In genomic region chr1:162502928-162503327, GRCh38 we compare ENCODE assay signal across 23 cellular contexts. TPM values are rescaled to one million over a fixed set of nuclear protein-coding genes. Genes with fewer than 3 reads are reported as not detected.
A peak's percentile ranks its signal among the peaks of the same experiment; 100 is the strongest.
DNase-seq lines count a peak whose midpoint lies in the region; ATAC-seq and TF ChIP-seq lines count a peak whose summit lies in the region.
"Had no signal": no experiment of that assay in that cellular context is flagged by ENCODE, and none has a peak within 500 bp of the region (broad histone marks: within the 10 kb centered on the region; RNA-seq: fewer than 3 reads in every experiment).

No MANE protein-coding gene starts in this region.

- peak overlapping the region; percentile 59 to 72; a peak in 3 of 4 replicates for H4K8ac ChIP-seq in IMR-90 (ENCODE audit: low read depth in 2 of 2, low read length in 2 of 2)

- 0 out of 2 replicates have a peak overlapping the region, but pooled peaks have one; percentile 28 for H4K91ac ChIP-seq in IMR-90 (ENCODE audit: insufficient read depth, low read depth, low read length)

- H2BK120ac ChIP-seq in IMR-90 (ENCODE audit: low read depth, low read length) = 0 out of 2 replicates have a peak overlapping the region, but pooled peaks have one; percentile 23

- H3K4me1 Mint-ChIP-seq in activated CD8-positive, alpha-beta T cell treated with anti-CD3 and anti-CD28 coated beads, Interleukin-2, amount 10 ng/mL, durations not matched to agents 7 days and 5 days (ENCODE audit: low read depth) = peaks cover 27% of the 10 kb centered on the region

- no peak overlapping the region for H4K5ac ChIP-seq in IMR-90 (ENCODE audit: low read depth, low read length)

- H3K27ac Mint-ChIP-seq in activated CD8-positive, alpha-beta T cell treated with anti-CD3 and anti-CD28 coated beads, Interleukin-2, amount 10 ng/mL, durations not matched to agents 7 days and 5 days = no peak overlapping the region
- H3K27ac Mint-ChIP-seq: activated naive CD4-positive, alpha-beta T cell treated with anti-CD3 and anti-CD28 coated beads for 36 hours; stimulated activated naive B cell treated with anti-CD40 and anti-IgM and Interleukin-4, amounts not matched to agents 10 μg/mL and 1 μg/mL and 100 μg/mL, for 72 hours; T-helper 2 cell treated with Interferon-gamma antibody and Interleukin-4, amounts not matched to agents 5 μg/mL and 100 μg/mL, for 36 hours had no signal

- in situ Hi-C loops in IMR-90 (cut with MboI; ENCODE audit: low sequenced_read_pairs) (no loop called here), astrocyte of the cerebellum (cut with HindIII; ENCODE audit: low sequenced_read_pairs) (no loop called here)

- 0 out of 3 replicates have a peak overlapping the region, but pooled peaks have one; percentile 34 for H2BK15ac ChIP-seq in IMR-90 (ENCODE audit: low read depth, low read length)

- CTCF ChIA-PET in IMR-90 (lab: Yijun Ruan, JAX) = interaction anchor here (0.5 to 1.2 kb wide), 2 partner anchors 17 to 30 kb away, joined by 3 read pairs; no protein-coding TSS in a partner anchor
- CTCF ChIA-PET in activated CD8-positive, alpha-beta T cell treated with anti-CD3 and anti-CD28 coated beads, Interleukin-2, amount 10 ng/mL, durations not matched to agents 7 days and 5 days (lab: Charles Lee) = no interaction called here

- H2BK5ac ChIP-seq in IMR-90 (ENCODE audit: low read depth, low read length, poor library complexity, severe bottlenecking) = peak overlapping the region; percentile 96

- H3K9ac ChIP-seq in IMR-90 (ENCODE audit: low read depth, low read length) (no peak overlapping the region), MM.1S (ENCODE audit: low read length) (no peak overlapping the region)

- H2AK5ac ChIP-seq in IMR-90 (ENCODE audit: low read depth, low read length) = peak overlapping the region; percentile 69; the same call in 1 of the 2 replicates

- H3K4me3 ChIP-seq in IMR-90 (ENCODE audit: insufficient read depth, low read depth, low read length) = no peak overlapping the region
- no peak overlapping the region for H3K4me3 ChIP-seq in astrocyte of the cerebellum (ENCODE audit: low read depth, low read length)
- no peak overlapping the region for H3K4me3 ChIP-seq in MM.1S (ENCODE audit: low read length)
- no peak overlapping the region for H3K4me3 ChIP-seq in suprapubic skin
- H3K4me3 ChIP-seq: heart right ventricle, K562, left ventricle myocardium inferior, thoracic aorta had no signal

- peaks cover 12% of the 10 kb centered on the region for H3K4me1 ChIP-seq in IMR-90 (ENCODE audit: control insufficient read depth, insufficient read depth, low read length)
- peaks cover 13% of the 10 kb centered on the region for H3K4me1 ChIP-seq in MM.1S (ENCODE audit: low read length)
- H3K4me1 ChIP-seq in suprapubic skin = peaks cover 15% of the 10 kb centered on the region

- dilution Hi-C loops in IMR-90 (cut with HindIII; ENCODE audit: low sequenced_read_pairs, unreplicated experiment) = no loop called here

- no peaks in the 10 kb centered on the region for H3K9me2 ChIP-seq in MM.1S (replicated peaks; ENCODE audit: insufficient read depth, low read length)

- peaks cover 8% of the 10 kb centered on the region; the same call in 1 of the 2 replicates for H4K20me1 ChIP-seq in IMR-90 (ENCODE audit: insufficient read depth, low read length)
- no peaks in the 10 kb centered on the region for H4K20me1 ChIP-seq in MM.1S (ENCODE audit: insufficient read depth, low read length)

- H3K27me3 ChIP-seq in IMR-90 (ENCODE audit: control insufficient read depth, insufficient read depth, low read length) (no peaks in the 10 kb centered on the region), MM.1S (replicated peaks; ENCODE audit: insufficient read depth, low read length) (no peaks in the 10 kb centered on the region), suprapubic skin (no peaks in the 10 kb centered on the region)
- H3K27me3 ChIP-seq: heart right ventricle had no signal

- intact Hi-C loops in IMR-90 (cut with micrococcal nuclease) = no loop called here

- H3K36me3 Mint-ChIP-seq in activated CD8-positive, alpha-beta T cell treated with anti-CD3 and anti-CD28 coated beads, Interleukin-2, amount 10 ng/mL, durations not matched to agents 7 days and 5 days (ENCODE audit: low read depth) = peaks cover 42% of the 10 kb centered on the region

- H3K56ac ChIP-seq in IMR-90 (ENCODE audit: extremely low read depth, insufficient read depth, low read length) = peak overlapping the region; percentile 35; the same call in 1 of the 2 replicates

- POLR2A ChIA-PET in IMR-90 (lab: Charles Lee; ENCODE audit: unreplicated experiment) = interaction anchor here (0.5 kb wide), 1 partner anchor 474 kb away, joined by 3 read pairs; no protein-coding TSS in a partner anchor
- POLR2A ChIA-PET in activated CD8-positive, alpha-beta T cell treated with anti-CD3 and anti-CD28 coated beads, Interleukin-2, amount 10 ng/mL, durations not matched to agents 7 days and 5 days (lab: Charles Lee) = no interaction called here

- peak overlapping the region; percentile 65 for H3K27ac ChIP-seq in IMR-90 (ENCODE audit: insufficient read depth, low read length)
- H3K27ac ChIP-seq in MM.1S (ENCODE audit: low read length) = no peak overlapping the region
- no peak overlapping the region for H3K27ac ChIP-seq in suprapubic skin
- H3K27ac ChIP-seq: heart right ventricle, left ventricle myocardium inferior, thoracic aorta had no signal

- H3K4ac ChIP-seq in IMR-90 (ENCODE audit: low read depth, low read length) = peak overlapping the region; percentile 73

- TF ChIP-seq CTCF in IMR-90 (conservative IDR thresholded peaks at IDR 0.05; ENCODE audit: low read depth, low read length) (no peak), astrocyte of the cerebellum (IDR thresholded peaks at IDR 0.05; ENCODE audit: low read depth, low read length, missing control alignments) (no peak), MM.1S (IDR thresholded peaks at IDR 0.05; ENCODE audit: low read length) (no peak), suprapubic skin (IDR thresholded peaks at IDR 0.05) (no peak)

- H2BK20ac ChIP-seq in IMR-90 (ENCODE audit: low read depth, low read length) = 0 out of 2 replicates have a peak overlapping the region, but pooled peaks have one; percentile 12

- TF ChIP-seq RAD21 in IMR-90 (IDR thresholded peaks at IDR 0.05; ENCODE audit: low read length) = no peak

- no peak overlapping the region for H3K14ac ChIP-seq in IMR-90 (replicated peaks; ENCODE audit: low read depth, low read length)

- no peak overlapping the region for H2AFZ ChIP-seq in IMR-90 (replicated peaks; ENCODE audit: low read length, poor library complexity)
- H2AFZ ChIP-seq in MM.1S (ENCODE audit: low read length) = no peak overlapping the region

- TF ChIP-seq POLR2A in IMR-90 (IDR thresholded peaks at IDR 0.05; ENCODE audit: low read depth, low read length) = no peak
- no peak for TF ChIP-seq POLR2A in suprapubic skin (IDR thresholded peaks at IDR 0.05)

- no CpG with 5 or more reads among the region's 5 CpGs for WGBS in IMR-90 (ENCODE audit: extremely low coverage in 2 of 2, insufficient read length in 1 of 2), 2 experiments
- 96% methylated on average over 5 of the region's 5 CpGs for WGBS in suprapubic skin

- no peak overlapping the region for H3K23ac ChIP-seq in IMR-90 (ENCODE audit: low read depth, low read length)

- H3K9me3 ChIP-seq in IMR-90 (ENCODE audit: control insufficient read depth, insufficient read depth, low read length) (no peaks in the 10 kb centered on the region), MM.1S (replicated peaks; ENCODE audit: insufficient read depth, low read length) (no peaks in the 10 kb centered on the region), suprapubic skin (no peaks in the 10 kb centered on the region)
- H3K9me3 ChIP-seq: heart right ventricle, left ventricle myocardium inferior, thoracic aorta had no signal

- no peaks in the 10 kb centered on the region for H3K9me3 Mint-ChIP-seq in activated CD8-positive, alpha-beta T cell treated with anti-CD3 and anti-CD28 coated beads, Interleukin-2, amount 10 ng/mL, durations not matched to agents 7 days and 5 days (ENCODE audit: insufficient read depth)
- H3K9me3 Mint-ChIP-seq: activated naive CD4-positive, alpha-beta T cell treated with anti-CD3 and anti-CD28 coated beads for 36 hours; activated T-cell treated with anti-CD3 and anti-CD28 coated beads, Interleukin-2, amount 50 U/mL, for 24 hours; stimulated activated naive B cell treated with anti-CD40 and anti-IgM and Interleukin-4, amounts not matched to agents 10 μg/mL and 1 μg/mL and 100 μg/mL, for 72 hours; T-helper 2 cell treated with Interferon-gamma antibody and Interleukin-4, amounts not matched to agents 5 μg/mL and 100 μg/mL, for 36 hours had no signal

- H3K79me1 ChIP-seq in IMR-90 (ENCODE audit: low read depth in 1 of 2, low read length in 2 of 2) = peaks cover 9 to 42% of the 10 kb centered on the region in 2 experiments

- H3K18ac ChIP-seq in IMR-90 (ENCODE audit: low read depth, low read length) = no peak overlapping the region

- peaks cover 72% of the 10 kb centered on the region for H3K79me2 ChIP-seq in MM.1S (ENCODE audit: low read length)

- H3K4me2 ChIP-seq in IMR-90 (ENCODE audit: low read depth, low read length) (no peak overlapping the region; the same call in none of the 2 replicates), MM.1S (ENCODE audit: low read depth, low read length) (no peak overlapping the region)

- no TSS peak for BruUV-seq in IMR-90 (replicated peaks; lab: Mats Ljungman, UMichigan)

- H3K9me1 ChIP-seq in IMR-90 (ENCODE audit: insufficient read depth, low read length) = 0 out of 2 replicates have a peak, but pooled peaks cover 3% of the 10 kb centered on the region

- H3K4me3 Mint-ChIP-seq in activated CD8-positive, alpha-beta T cell treated with anti-CD3 and anti-CD28 coated beads, Interleukin-2, amount 10 ng/mL, durations not matched to agents 7 days and 5 days = no peak overlapping the region
- H3K4me3 Mint-ChIP-seq: activated naive CD4-positive, alpha-beta T cell treated with anti-CD3 and anti-CD28 coated beads for 36 hours; activated T-cell treated with anti-CD3 and anti-CD28 coated beads, Interleukin-2, amount 50 U/mL, for 24 hours; stimulated activated naive B cell treated with anti-CD40 and anti-IgM and Interleukin-4, amounts not matched to agents 10 μg/mL and 1 μg/mL and 100 μg/mL, for 72 hours; T-helper 2 cell treated with Interferon-gamma antibody and Interleukin-4, amounts not matched to agents 5 μg/mL and 100 μg/mL, for 36 hours had no signal

- ATAC-seq in IMR-90 (ENCODE audit: low read depth) = peak; percentile 77
- ATAC-seq in activated CD8-positive, alpha-beta T cell treated with anti-CD3 and anti-CD28 coated beads, Interleukin-2, amount 10 ng/mL, durations not matched to agents 7 days and 5 days = no peak
- ATAC-seq: activated CD4-positive, CD25-positive, alpha-beta regulatory T cell treated with anti-CD3 and anti-CD28 coated beads, Interleukin-2, amount 50 U/mL, for 24 hours; heart right ventricle; K562; stimulated activated naive B cell treated with anti-CD40 and anti-IgM and Interleukin-4, amounts not matched to agents 10 μg/mL and 1 μg/mL and 100 μg/mL, for 72 hours had no signal

- TF ChIP-seq EP300 in suprapubic skin (IDR thresholded peaks at IDR 0.05) = no peak

- DNase-seq in AG08396 (ENCODE audit: low spot score) = peak; percentile 42
- peak; percentile 88 for DNase-seq in IMR-90
- DNase-seq in astrocyte of the cerebellum (ENCODE audit: low read depth) = peak; percentile 19
- DNase-seq in hepatic stellate cell (ENCODE audit: low spot score) = peak; percentile 22
- no peak for DNase-seq in MM.1S
- no peak for DNase-seq in suprapubic skin (ENCODE audit: low spot score in 2 of 2)
- DNase-seq in activated CD8-positive, alpha-beta T cell treated with anti-CD3 and anti-CD28 coated beads, Interleukin-2, amount 10 ng/mL, durations not matched to agents 7 days and 5 days = no peak
- no peak for DNase-seq in COLO829 (ENCODE audit: low spot score)
- DNase-seq: activated naive CD4-positive, alpha-beta T cell treated with anti-CD3 and anti-CD28 coated beads for 36 hours; activated T-cell treated with anti-CD3 and anti-CD28 coated beads, Interleukin-2, amount 50 U/mL, for 24 hours; aorta; cerebellar nuclear complex; effector memory CD4-positive, alpha-beta T cell; heart right ventricle; left ventricle myocardium inferior; NCI-H187 treated with DMSO at 0.1 percent for 48 hours; NCI-H226; stimulated activated CD4-positive, alpha-beta T cell treated with anti-CD3 and anti-CD28 coated beads, Interleukin-1b, Interleukin-23, amount 100 ng/mL, for 48 hours; stimulated activated naive B cell treated with anti-CD40 and anti-IgM and Interleukin-4, amounts not matched to agents 10 μg/mL and 1 μg/mL and 100 μg/mL, for 72 hours had no signal

- no peaks in the 10 kb centered on the region for H3K27me3 Mint-ChIP-seq in activated CD8-positive, alpha-beta T cell treated with anti-CD3 and anti-CD28 coated beads, Interleukin-2, amount 10 ng/mL, durations not matched to agents 7 days and 5 days (ENCODE audit: low read depth)
- H3K27me3 Mint-ChIP-seq: activated T-cell treated with anti-CD3 and anti-CD28 coated beads, Interleukin-2, amount 50 U/mL, for 24 hours; stimulated activated naive B cell treated with anti-CD40 and anti-IgM and Interleukin-4, amounts not matched to agents 10 μg/mL and 1 μg/mL and 100 μg/mL, for 72 hours had no signal

- H3K36me3 ChIP-seq in IMR-90 (ENCODE audit: control insufficient read depth, insufficient read depth, low read length) (peaks cover 11% of the 10 kb centered on the region), MM.1S (replicated peaks; ENCODE audit: insufficient read depth, low read length) (peaks cover 37% of the 10 kb centered on the region), suprapubic skin (peaks cover 62% of the 10 kb centered on the region)

- peaks cover 5% of the 10 kb centered on the region; the same call in 1 of the 2 replicates for H3F3A ChIP-seq in MM.1S (ENCODE audit: insufficient read depth, low read length)

- peak overlapping the region; percentile 71 for H2AK9ac ChIP-seq in IMR-90 (replicated peaks; ENCODE audit: low read depth, low read length, poor library complexity)

RNA-seq across cellular contexts. Expression of gene UHMK1, which starts 5.3 kb away (rescaled TPM):
- total RNA-seq in IMR-90 (2012; rRNA removed) (57.9 and 124 TPM in 2 replicates), suprapubic skin (10 to 100 TPM; 23.6 to 39.0 (median 31.9) TPM)
- 10.2 and 15.6 TPM in 2 replicates for polyA plus RNA-seq in IMR-90 (2012; rRNA removed)
- 1.9 and 3.0 TPM in 2 replicates for polyA plus RNA-seq in IMR-90 (2012; cell fraction: cytosol; rRNA removed)
- 1.6 and 9.1 TPM in 2 replicates for polyA plus RNA-seq in IMR-90 (2012; cell fraction: nucleus; rRNA removed; ENCODE audit: low replicate concordance)
- 10 to 100 TPM; 53.1 to 57.0 TPM for total RNA-seq in activated CD8-positive, alpha-beta T cell treated with anti-CD3 and anti-CD28 coated beads, Interleukin-2, amount 10 ng/mL, durations not matched to agents 7 days and 5 days

RNA-seq across cellular contexts. Expression of gene UAP1, which starts 58.6 kb away (rescaled TPM):
- total RNA-seq in IMR-90 (2012; rRNA removed) (196 and 255 TPM in 2 replicates), suprapubic skin (10 to 100 TPM; 27.0 to 65.7 (median 47.9) TPM)
- 77.9 and 93.4 TPM in 2 replicates for polyA plus RNA-seq in IMR-90 (2012; rRNA removed)
- polyA plus RNA-seq in IMR-90 (2012; cell fraction: cytosol; rRNA removed) = 14.1 and 26.1 TPM in 2 replicates
- 6.8 and 75.5 TPM in 2 replicates for polyA plus RNA-seq in IMR-90 (2012; cell fraction: nucleus; rRNA removed; ENCODE audit: low replicate concordance)
- 10 to 100 TPM; 15.5 to 15.7 TPM for total RNA-seq in activated CD8-positive, alpha-beta T cell treated with anti-CD3 and anti-CD28 coated beads, Interleukin-2, amount 10 ng/mL, durations not matched to agents 7 days and 5 days

Comparison
In these comparisons a context has a peak if more than half of its experiments do, and no peak if none do; other contexts are left out.
1. DNase-seq: peak in AG08396 (single experiment), IMR-90 (single experiment), astrocyte of the cerebellum (single experiment) and hepatic stellate cell (single experiment); none in MM.1S (single experiment), suprapubic skin (0 of 2), activated CD8-positive, alpha-beta T cell treated with anti-CD3 and anti-CD28 coated beads, Interleukin-2, amount 10 ng/mL, durations not matched to agents 7 days and 5 days (single experiment) and COLO829 (single experiment).